ENCODE assay signal across 12 cellular contexts in the genomic region with DNA sequence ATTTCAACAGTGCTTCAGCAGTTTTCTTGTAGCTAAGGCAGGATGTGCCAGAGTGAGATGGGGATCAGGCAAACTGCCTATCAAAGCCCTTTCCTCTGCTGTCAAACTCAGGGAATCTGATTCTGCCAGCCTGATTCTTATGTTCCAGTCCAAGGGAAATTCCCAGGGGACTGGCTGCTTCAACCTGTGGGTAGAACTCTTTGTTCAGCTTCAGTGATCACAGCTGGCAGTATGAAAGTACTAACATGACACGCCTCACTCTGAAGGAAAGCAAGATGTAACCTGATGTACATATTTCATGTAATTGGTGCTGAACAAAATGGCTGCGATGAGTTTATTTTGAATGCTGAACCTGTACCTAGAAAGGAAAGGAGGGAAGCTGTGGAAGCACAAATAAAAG. TPM values are rescaled to one million over a fixed set of nuclear protein-coding genes. Genes with fewer than 3 reads are reported as not detected.
DNase-seq lines count a peak whose midpoint lies in the region; ATAC-seq, FAIRE-seq and TF ChIP-seq lines count a peak whose summit lies in the region.
"Had no signal": no experiment of that assay in that cellular context is flagged by ENCODE, and none has a peak within 500 bp of the region (broad histone marks: within the 10 kb centered on the region; RNA-seq: fewer than 3 reads in every experiment).

No MANE protein-coding gene starts in this region.

- peak; percentile 23 for FAIRE-seq in GM12891 (lab: Jason Lieb, UNC)

- no peak for TF ChIP-seq CTCF in epithelial cell of esophagus (IDR thresholded peaks at IDR 0.05; ENCODE audit: insufficient read depth, low read depth, low read length, missing control alignments)

- peaks cover 36% of the 10 kb centered on the region for H3K27me3 Mint-ChIP-seq in T-helper 17 cell

- no peaks in the 10 kb centered on the region for H4K20me1 ChIP-seq in Karpas-422 (ENCODE audit: insufficient read depth, low read depth, low read length)

- no peaks in the 10 kb centered on the region; the same call in 1 of the 2 replicates for H3K36me3 ChIP-seq in Karpas-422 (ENCODE audit: insufficient read depth, low read length)
- H3K36me3 ChIP-seq: tibial nerve had no signal

- H3K79me2 ChIP-seq in Karpas-422 (ENCODE audit: low read length), result no peaks in the 10 kb centered on the region

- no peaks in the 10 kb centered on the region for H3K36me3 Mint-ChIP-seq in T-helper 17 cell (ENCODE audit: low read depth)
- H3K36me3 Mint-ChIP-seq: CD14-positive monocyte had no signal

- no peaks in the 10 kb centered on the region for H3K4me1 Mint-ChIP-seq in T-helper 17 cell
- H3K4me1 Mint-ChIP-seq: CD14-positive monocyte had no signal

- no peak overlapping the region for H3K9ac ChIP-seq in Karpas-422 (ENCODE audit: low read length)

- DNase-seq in GM12891 (ENCODE audit: insufficient read length, low spot score) (no peak), NCI-H1694 treated with DMSO at 0.1 percent for 48 hours (lab: John Stamatoyannopoulos, UW) (peak; percentile 2), epithelial cell of esophagus (ENCODE audit: low read depth) (peak; percentile 15), GOT3 (lab: John Stamatoyannopoulos, UW) (no peak), T-helper 17 cell (no peak), CD1c-positive myeloid dendritic cell (ENCODE audit: extremely low spot score) (no peak), Karpas-422 (no peak)
- DNase-seq: head of caudate nucleus had no signal

- peak; percentile 54 for ATAC-seq in HG02642 (IDR thresholded peaks at IDR 0.05; ENCODE audit: poor library complexity, unreplicated experiment)
- ATAC-seq in T-helper 17 cell, result no peak

- H3K27ac ChIP-seq in Karpas-422 (ENCODE audit: low read length), result no peak overlapping the region
- H3K27ac ChIP-seq: tibial nerve had no signal

- peaks cover 2% of the 10 kb centered on the region; the same call in 1 of the 2 replicates for H3K27me3 ChIP-seq in Karpas-422 (ENCODE audit: low read length)
- H3K27me3 ChIP-seq: tibial nerve had no signal

- no peak overlapping the region for H3K4me3 Mint-ChIP-seq in T-helper 17 cell
- H3K4me3 Mint-ChIP-seq: CD14-positive monocyte had no signal

- H3K9me3 ChIP-seq in T-helper 17 cell (ENCODE audit: control insufficient read depth, low read length, poor library complexity, severe bottlenecking) (no peaks in the 10 kb centered on the region), Karpas-422 (ENCODE audit: low read length) (peaks cover under 1% of the 10 kb centered on the region; the same call in 1 of the 2 replicates)

- H3K9me2 ChIP-seq in Karpas-422 (replicated peaks; ENCODE audit: insufficient read depth, low read length), result no peaks in the 10 kb centered on the region

- no peaks in the 10 kb centered on the region for H3K4me1 ChIP-seq in Karpas-422 (ENCODE audit: low read length)
- H3K4me1 ChIP-seq: tibial nerve had no signal

- H2AFZ ChIP-seq in Karpas-422 (ENCODE audit: low read length), result no peak overlapping the region

- H3K27ac Mint-ChIP-seq in T-helper 17 cell, result no peak overlapping the region

- TF ChIP-seq POLR2A in GM12891 (IDR thresholded peaks at IDR 0.05; ENCODE audit: low read depth, low read length), result no peak

- no peak overlapping the region for H3K4me3 ChIP-seq in epithelial cell of esophagus (ENCODE audit: low read length)
- H3K4me3 ChIP-seq in Karpas-422 (ENCODE audit: low read length), result no peak overlapping the region
- H3K4me3 ChIP-seq: tibial nerve had no signal

- no peak overlapping the region for H3K4me2 ChIP-seq in Karpas-422 (ENCODE audit: low read depth, low read length, poor library complexity, severe bottlenecking)

TF ChIP-seq in GM12891, 5 proteins besides CTCF, POLR2A, EP300 and RAD21:
- TF ChIP-seq POU2F2 (IDR thresholded peaks at IDR 0.05; ENCODE audit: low read depth, low read length) (no peak), POLR2AphosphoS5 (IDR thresholded peaks at IDR 0.05; ENCODE audit: low read depth, low read length) (no peak), PAX5 (IDR thresholded peaks at IDR 0.05; ENCODE audit: insufficient read depth, low read length, severe bottlenecking) (peak; percentile 73), TAF1 (IDR thresholded peaks at IDR 0.05; ENCODE audit: low read depth, low read length) (no peak), SPI1 (IDR thresholded peaks at IDR 0.05; ENCODE audit: low read depth, low read length) (no peak)

RNA-seq across cellular contexts. Expression of a gene that starts 40.1 kb away (rescaled TPM):
- polyA plus RNA-seq in GM12891 (2012; ENCODE audit: low read depth, missing spikeins), result not detected
- not detected for total RNA-seq in T-helper 17 cell
- not detected in 2 replicates for total RNA-seq in Karpas-422 (2014; rRNA removed; shearing (Covaris generic); ENCODE audit: low replicate concordance)
- total RNA-seq: NCI-H460, tibial nerve had no signal

Comparison
In these comparisons a context has a peak if more than half of its experiments do, and no peak if none do; other contexts are left out.
1. DNase-seq: peak in NCI-H1694 treated with DMSO at 0.1 percent for 48 hours (single experiment) and epithelial cell of esophagus (single experiment); none in GM12891 (single experiment), GOT3 (single experiment), T-helper 17 cell (0 of 3), CD1c-positive myeloid dendritic cell (single experiment) and Karpas-422 (single experiment).